Comparison of ENCODE assay signal across 8 cellular contexts in the genomic region with DNA sequence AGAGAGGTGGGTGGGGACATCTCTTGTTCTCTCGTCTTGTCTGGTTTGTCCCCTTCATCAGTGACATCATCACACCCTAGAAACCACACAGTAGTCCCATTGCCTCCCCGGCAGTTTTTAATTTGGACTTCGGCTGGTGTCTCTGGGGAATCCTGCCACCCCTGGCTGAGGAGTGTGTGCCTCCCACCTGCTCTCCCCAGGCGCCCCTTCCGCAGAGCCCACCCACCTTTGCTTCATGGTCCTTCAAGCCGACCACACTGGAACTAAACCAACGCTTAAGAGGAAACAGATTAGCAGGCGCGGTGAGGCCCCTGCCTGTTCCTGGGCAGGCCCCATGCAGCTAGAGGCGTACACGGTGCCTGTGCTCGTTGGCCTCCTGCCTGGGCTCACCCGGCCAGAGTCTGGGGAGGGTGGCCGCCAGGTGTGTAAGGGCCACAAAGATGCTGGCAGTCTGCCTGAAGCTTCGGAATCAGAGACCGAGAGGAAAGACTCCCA.
A peak's percentile ranks its signal among the peaks of the same experiment; 100 is the strongest.
DNase-seq lines count a peak whose midpoint lies in the region; ATAC-seq and TF ChIP-seq lines count a peak whose summit lies in the region.

No MANE protein-coding gene starts in this region.

- intact Hi-C loops in HCT116 (cut with micrococcal nuclease) (no loop called here), right cardiac atrium (cut with DNase I) (no loop called here)

- H3K27ac Mint-ChIP-seq in endothelial cell (ENCODE audit: unreplicated experiment) = no peak overlapping the region

- H3K4me1 ChIP-seq in HCT116 (ENCODE audit: control insufficient read depth in 1 of 2, insufficient read depth in 2 of 2, low read length in 2 of 2) (peaks cover 47 to 49% of the 10 kb centered on the region in 2 experiments), SJCRH30 (peaks cover 53% of the 10 kb centered on the region), right cardiac atrium (ENCODE audit: control insufficient read depth, insufficient read depth, low read length) (peaks cover 21% of the 10 kb centered on the region)

- POLR2A ChIA-PET in HCT116 (lab: Charles Lee) = interaction anchor here (0.5 to 1.2 kb wide), 4 partner anchors 10 to 69 kb away, joined by 3 to 4 read pairs (median 3); no protein-coding TSS in a partner anchor

- H3K79me2 ChIP-seq in HCT116 (ENCODE audit: insufficient read depth, low read length) = no peaks in the 10 kb centered on the region

- H3K36me3 Mint-ChIP-seq in endothelial cell (ENCODE audit: low read depth, unreplicated experiment) = no peaks in the 10 kb centered on the region

- no peak for TF ChIP-seq RAD21 in HCT116 (IDR thresholded peaks at IDR 0.05; ENCODE audit: low read depth)

- peak overlapping the region; percentile 33; the same call in 1 of the 2 replicates for H3K4me2 ChIP-seq in HCT116 (ENCODE audit: low read length)

- TF ChIP-seq POLR2A in HCT116 (IDR thresholded peaks at IDR 0.05; ENCODE audit: borderline replicate concordance, extremely low read depth, insufficient read depth, insufficient read length) = peak; percentile 29

- ATAC-seq in HCT116 (peak; percentile 57), right cardiac atrium (peak in 1 of 2 donors; percentile 59)

- RAD21 ChIA-PET in HCT116 (lab: Charles Lee; ENCODE audit: low non-redundant PET in 1 of 2, low total read pairs in 2 of 2, uncharacterized antibody in 2 of 2, unreplicated experiment in 2 of 2) = no interaction called here

- BruUV-seq in HCT116 (replicated peaks; lab: Mats Ljungman, UMichigan) = no TSS peak

- in situ Hi-C loops in brain microvascular endothelial cell (cut with HindIII; ENCODE audit: low pct_ligation_motif_present, low sequenced_read_pairs) = no loop called here

- H3K9me3 Mint-ChIP-seq in endothelial cell (ENCODE audit: unreplicated experiment) = no peaks in the 10 kb centered on the region

- no peaks in the 10 kb centered on the region; a peak in 1 of 4 replicates for H3K36me3 ChIP-seq in HCT116 (ENCODE audit: control insufficient read depth in 1 of 2, insufficient read depth in 2 of 2, low read length in 2 of 2)
- no peaks in the 10 kb centered on the region for H3K36me3 ChIP-seq in SJCRH30
- no peaks in the 10 kb centered on the region for H3K36me3 ChIP-seq in brain microvascular endothelial cell (replicated peaks)

- H3K27me3 Mint-ChIP-seq in endothelial cell (ENCODE audit: unreplicated experiment) = peaks cover 5% of the 10 kb centered on the region

- CTCF ChIA-PET in HCT116 (lab: Charles Lee) = interaction anchor here (1.1 kb wide), 1 partner anchor 10 kb away, joined by 3 read pairs; no protein-coding TSS in a partner anchor

- peak; percentile 44 for DNase-seq in DMS79 treated with DMSO at 0.1 percent for 48 hours (lab: John Stamatoyannopoulos, UW)
- DNase-seq in HCT116 (ENCODE audit: low read depth, low spot score) = no peak
- DNase-seq in SJCRH30 = peak; percentile 60 to 73
- DNase-seq in right cardiac atrium = peak in 2 of 3 donors; percentile 55 to 60
- no peak for DNase-seq in midbrain (lab: John Stamatoyannopoulos, UW)
- no peak for DNase-seq in brain microvascular endothelial cell
- no peak for DNase-seq in endothelial cell (ENCODE audit: low spot score)
- DNase-seq in amniotic stem cell (lab: John Stamatoyannopoulos, UW) = no peak

- no peak overlapping the region for H3K4me3 Mint-ChIP-seq in endothelial cell (ENCODE audit: unreplicated experiment)

- peaks cover 37% of the 10 kb centered on the region for H3K4me1 Mint-ChIP-seq in endothelial cell (ENCODE audit: unreplicated experiment)

- H4K20me1 ChIP-seq in HCT116 (ENCODE audit: insufficient read depth) = no peaks in the 10 kb centered on the region

- H2AFZ ChIP-seq in HCT116 (ENCODE audit: low read depth, low read length, poor library complexity, severe bottlenecking) = no peak overlapping the region

- H3K9me3 ChIP-seq in HCT116 (ENCODE audit: control insufficient read depth in 1 of 2, insufficient read depth in 1 of 2, low read depth in 1 of 2, low read length in 2 of 2) (no peaks in the 10 kb centered on the region), SJCRH30 (replicated peaks) (no peaks in the 10 kb centered on the region), right cardiac atrium (ENCODE audit: control insufficient read depth, low read length) (no peaks in the 10 kb centered on the region)

- peak overlapping the region; percentile 46; the same call in 1 of the 2 replicates for H3K27ac ChIP-seq in HCT116 (ENCODE audit: low read depth, low read length)
- H3K27ac ChIP-seq in SJCRH30 = peak overlapping the region; percentile 15; the same call in 1 of the 2 replicates
- H3K27ac ChIP-seq in right cardiac atrium (ENCODE audit: low read length) = no peak overlapping the region
- H3K27ac ChIP-seq in brain microvascular endothelial cell = no peak overlapping the region

- H3K9ac ChIP-seq in HCT116 (ENCODE audit: low read length) = no peak overlapping the region

- H3K27me3 ChIP-seq in HCT116 (ENCODE audit: insufficient read depth, low read length) (no peaks in the 10 kb centered on the region), SJCRH30 (no peaks in the 10 kb centered on the region), right cardiac atrium (ENCODE audit: control insufficient read depth, insufficient read depth) (no peaks in the 10 kb centered on the region), brain microvascular endothelial cell (replicated peaks) (no peaks in the 10 kb centered on the region)

- H3K4me3 ChIP-seq in HCT116 (replicated peaks in 1 of 2; ENCODE audit: low read depth in 1 of 2, low read length in 2 of 2) = no peak overlapping the region
- H3K4me3 ChIP-seq in SJCRH30 = no peak overlapping the region
- H3K4me3 ChIP-seq in right cardiac atrium (ENCODE audit: low read length) = no peak overlapping the region
- H3K4me3 ChIP-seq in brain microvascular endothelial cell (ENCODE audit: low read depth, low read length) = no peak overlapping the region

- WGBS in right cardiac atrium = 43% methylated on average over 16 of the region's 16 CpGs

- H3K9me2 ChIP-seq in HCT116 (ENCODE audit: insufficient read depth) = no peaks in the 10 kb centered on the region

- no peak for TF ChIP-seq CTCF in HCT116 (IDR thresholded peaks at IDR 0.05 in 2 of 3, conservative IDR thresholded peaks at IDR 0.05 in 1 of 3; ENCODE audit: borderline replicate concordance in 1 of 3, insufficient read depth in 1 of 3, low read depth in 2 of 3, low read length in 2 of 3)
- no peak for TF ChIP-seq CTCF in brain microvascular endothelial cell (IDR thresholded peaks at IDR 0.05; ENCODE audit: low read depth, low read length, missing control alignments)
- no peak for TF ChIP-seq CTCF in endothelial cell (IDR thresholded peaks at IDR 0.05; ENCODE audit: unreplicated experiment)

TF ChIP-seq in HCT116, 20 proteins besides CTCF, POLR2A, EP300 and RAD21 (continues in another document):
- no peak; the same call in 1 of the 2 replicates for TF ChIP-seq POLR2AphosphoS5 (IDR thresholded peaks at IDR 0.05; ENCODE audit: low read depth, low read length)
- TF ChIP-seq YY1 (IDR thresholded peaks at IDR 0.05; ENCODE audit: extremely low read depth, insufficient replicate concordance, low read depth, low read length) = no peak
- TF ChIP-seq EZH2 (IDR thresholded peaks at IDR 0.05) = no peak
- TF ChIP-seq SIN3A (IDR thresholded peaks at IDR 0.05; ENCODE audit: low read depth) = no peak
- no peak for TF ChIP-seq EZH2phosphoT487 (IDR thresholded peaks at IDR 0.05; ENCODE audit: borderline replicate concordance)
- no peak for TF ChIP-seq EGR1 (IDR thresholded peaks at IDR 0.05; ENCODE audit: low read depth)
- no peak for TF ChIP-seq ELF1 (IDR thresholded peaks at IDR 0.05; ENCODE audit: borderline replicate concordance, low read depth)
- TF ChIP-seq, protein P1, sequence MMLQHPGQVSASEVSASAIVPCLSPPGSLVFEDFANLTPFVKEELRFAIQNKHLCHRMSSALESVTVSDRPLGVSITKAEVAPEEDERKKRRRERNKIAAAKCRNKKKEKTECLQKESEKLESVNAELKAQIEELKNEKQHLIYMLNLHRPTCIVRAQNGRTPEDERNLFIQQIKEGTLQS (IDR thresholded peaks at IDR 0.05) = no peak
- TF ChIP-seq, protein P2, sequence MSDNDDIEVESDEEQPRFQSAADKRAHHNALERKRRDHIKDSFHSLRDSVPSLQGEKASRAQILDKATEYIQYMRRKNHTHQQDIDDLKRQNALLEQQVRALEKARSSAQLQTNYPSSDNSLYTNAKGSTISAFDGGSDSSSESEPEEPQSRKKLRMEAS (IDR thresholded peaks at IDR 0.05) = no peak
- no peak for TF ChIP-seq FOSL1 (IDR thresholded peaks at IDR 0.05; ENCODE audit: low read depth)
- no peak for TF ChIP-seq CBX3 (IDR thresholded peaks at IDR 0.05; ENCODE audit: low read depth)
- TF ChIP-seq SRF (IDR thresholded peaks at IDR 0.05; ENCODE audit: low read depth) = no peak
- TF ChIP-seq ZNF274 (IDR thresholded peaks at IDR 0.05; ENCODE audit: low read depth, low read length) = no peak
- TF ChIP-seq, protein P3, sequence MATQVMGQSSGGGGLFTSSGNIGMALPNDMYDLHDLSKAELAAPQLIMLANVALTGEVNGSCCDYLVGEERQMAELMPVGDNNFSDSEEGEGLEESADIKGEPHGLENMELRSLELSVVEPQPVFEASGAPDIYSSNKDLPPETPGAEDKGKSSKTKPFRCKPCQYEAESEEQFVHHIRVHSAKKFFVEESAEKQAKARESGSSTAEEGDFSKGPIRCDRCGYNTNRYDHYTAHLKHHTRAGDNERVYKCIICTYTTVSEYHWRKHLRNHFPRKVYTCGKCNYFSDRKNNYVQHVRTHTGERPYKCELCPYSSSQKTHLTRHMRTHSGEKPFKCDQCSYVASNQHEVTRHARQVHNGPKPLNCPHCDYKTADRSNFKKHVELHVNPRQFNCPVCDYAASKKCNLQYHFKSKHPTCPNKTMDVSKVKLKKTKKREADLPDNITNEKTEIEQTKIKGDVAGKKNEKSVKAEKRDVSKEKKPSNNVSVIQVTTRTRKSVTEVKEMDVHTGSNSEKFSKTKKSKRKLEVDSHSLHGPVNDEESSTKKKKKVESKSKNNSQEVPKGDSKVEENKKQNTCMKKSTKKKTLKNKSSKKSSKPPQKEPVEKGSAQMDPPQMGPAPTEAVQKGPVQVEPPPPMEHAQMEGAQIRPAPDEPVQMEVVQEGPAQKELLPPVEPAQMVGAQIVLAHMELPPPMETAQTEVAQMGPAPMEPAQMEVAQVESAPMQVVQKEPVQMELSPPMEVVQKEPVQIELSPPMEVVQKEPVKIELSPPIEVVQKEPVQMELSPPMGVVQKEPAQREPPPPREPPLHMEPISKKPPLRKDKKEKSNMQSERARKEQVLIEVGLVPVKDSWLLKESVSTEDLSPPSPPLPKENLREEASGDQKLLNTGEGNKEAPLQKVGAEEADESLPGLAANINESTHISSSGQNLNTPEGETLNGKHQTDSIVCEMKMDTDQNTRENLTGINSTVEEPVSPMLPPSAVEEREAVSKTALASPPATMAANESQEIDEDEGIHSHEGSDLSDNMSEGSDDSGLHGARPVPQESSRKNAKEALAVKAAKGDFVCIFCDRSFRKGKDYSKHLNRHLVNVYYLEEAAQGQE (IDR thresholded peaks at IDR 0.05; ENCODE audit: low read depth) = no peak
- TF ChIP-seq SP1 (IDR thresholded peaks at IDR 0.05; ENCODE audit: low read depth) = no peak
- no peak for TF ChIP-seq ZFX (IDR thresholded peaks at IDR 0.05)

Comparison
In these comparisons a context has a peak if more than half of its experiments do, and no peak if none do; other contexts are left out.
1. DNase-seq: peak in DMS79 treated with DMSO at 0.1 percent for 48 hours (single experiment), SJCRH30 (2 of 2) and right cardiac atrium (2 of 3); none in HCT116 (single experiment), midbrain (single experiment), brain microvascular endothelial cell (single experiment), endothelial cell (single experiment) and amniotic stem cell (single experiment).
2. H3K27ac ChIP-seq: peak in HCT116 (single experiment) and SJCRH30 (single experiment); none in right cardiac atrium (single experiment) and brain microvascular endothelial cell (single experiment).